12 cellular contexts compared by ENCODE assay signal in the genomic region with DNA sequence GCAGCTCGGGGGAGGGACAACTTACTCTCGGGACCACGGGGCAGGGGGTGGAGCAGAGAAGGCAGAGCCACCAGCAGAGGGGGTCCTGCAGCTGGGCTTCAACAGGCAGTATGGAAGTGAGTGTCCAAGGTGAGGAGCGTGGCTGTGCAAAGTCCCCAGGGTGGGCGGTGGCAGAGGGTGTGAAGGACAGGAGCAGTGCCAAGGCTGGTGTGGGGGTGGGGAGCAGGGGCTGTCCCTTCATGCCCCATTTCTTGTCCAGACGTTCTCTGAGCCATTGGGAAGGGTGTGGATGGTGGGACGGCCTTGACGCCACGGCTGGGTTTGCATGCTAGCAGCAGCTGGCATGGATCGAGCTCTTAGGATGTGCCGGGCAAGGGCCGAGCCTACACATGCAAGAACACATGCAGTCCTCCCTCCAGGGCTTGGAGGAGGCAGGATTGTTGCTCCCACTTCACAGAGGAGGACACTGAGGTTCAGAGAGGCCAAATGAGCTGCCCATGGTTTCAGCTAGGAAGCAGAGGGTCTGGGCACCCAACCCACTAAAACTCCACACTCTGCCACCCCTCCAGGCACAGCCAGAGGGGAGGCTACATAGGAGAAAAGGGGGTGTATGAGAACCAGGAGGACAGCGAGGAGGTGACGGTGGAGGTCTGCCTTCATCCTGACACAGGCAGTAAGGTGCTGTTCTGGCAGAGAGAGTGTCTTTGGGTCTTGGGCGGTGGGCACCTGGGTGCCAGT.
DNase-seq lines count a peak whose midpoint lies in the region; ATAC-seq and TF ChIP-seq lines count a peak whose summit lies in the region.
"Had no signal": no experiment of that assay in that cellular context is flagged by ENCODE, and none has a peak within 500 bp of the region (broad histone marks: within the 10 kb centered on the region; RNA-seq: fewer than 3 reads in every experiment).

No MANE protein-coding gene starts in this region.

- POLR2A ChIA-PET in WTC11 (lab: Charles Lee) = no interaction called here

- H3K27ac Mint-ChIP-seq in WTC11 = no peak overlapping the region
- H3K27ac Mint-ChIP-seq in nephron progenitor cell = no peak overlapping the region
- H3K27ac Mint-ChIP-seq: CD14-positive monocyte had no signal

- CTCF ChIA-PET in WTC11 (lab: Charles Lee) = interaction anchor here (0.9 to 1.9 kb wide), 5 partner anchors 17 to 147 kb away, joined by 3 to 10 read pairs (median 5); partner anchors contain the start of gene CIB2

- DNase-seq in AG09319 (ENCODE audit: extremely low read depth, low read depth) (no peak), GM12864 (ENCODE audit: low read depth) (no peak), WTC11 (ENCODE audit: low spot score) (no peak), left colon (no peak), cerebellar cortex (ENCODE audit: low spot score) (no peak), NCI-H510A (lab: John Stamatoyannopoulos, UW) (no peak), nephron progenitor cell (no peak), mucosa of gallbladder (ENCODE audit: low spot score) (no peak)
- DNase-seq: GDM1, Kasumi-1, T-helper 1 cell had no signal

- no peaks in the 10 kb centered on the region for H3K9me3 Mint-ChIP-seq in WTC11
- H3K9me3 Mint-ChIP-seq in nephron progenitor cell = no peaks in the 10 kb centered on the region
- H3K9me3 Mint-ChIP-seq: CD14-positive monocyte had no signal

- ATAC-seq in WTC11 = peak; percentile 56
- peak; percentile 12 for ATAC-seq in left colon

- H3K4me3 Mint-ChIP-seq in WTC11 (no peak overlapping the region), nephron progenitor cell (no peak overlapping the region)
- H3K4me3 Mint-ChIP-seq: CD14-positive monocyte had no signal

- TF ChIP-seq CTCF in AG09319 (IDR thresholded peaks at IDR 0.05; ENCODE audit: low read depth, low read length) = peak; percentile 17
- peak; percentile 5 for TF ChIP-seq CTCF in GM12864 (IDR thresholded peaks at IDR 0.05; ENCODE audit: low read depth, low read length, missing control alignments)
- no peak for TF ChIP-seq CTCF in WTC11 (IDR thresholded peaks at IDR 0.05)
- no peak for TF ChIP-seq CTCF in nephron progenitor cell (IDR thresholded peaks at IDR 0.05)

- H3K4me1 Mint-ChIP-seq in WTC11 (peaks cover 14% of the 10 kb centered on the region), nephron progenitor cell (peaks cover 18% of the 10 kb centered on the region)
- H3K4me1 Mint-ChIP-seq: CD14-positive monocyte had no signal

- H3K36me3 Mint-ChIP-seq in WTC11 = no peaks in the 10 kb centered on the region
- no peaks in the 10 kb centered on the region for H3K36me3 Mint-ChIP-seq in nephron progenitor cell (ENCODE audit: low read depth)
- H3K36me3 Mint-ChIP-seq: CD14-positive monocyte had no signal

- intact Hi-C loops in left colon (cut with DNase I, micrococcal nuclease) = loop anchor here in 1 of 2 donors (10.0 kb wide), 1 partner anchor 121 kb away; no protein-coding TSS in a partner anchor

- H3K27me3 Mint-ChIP-seq in WTC11 (ENCODE audit: low read depth) = no peaks in the 10 kb centered on the region
- peaks cover 10% of the 10 kb centered on the region for H3K27me3 Mint-ChIP-seq in nephron progenitor cell (ENCODE audit: low read depth, poor library complexity)

- no peak overlapping the region for H3K4me3 ChIP-seq in GM12864 (ENCODE audit: low read depth, low read length)

TF ChIP-seq in WTC11, 78 proteins besides CTCF, POLR2A, EP300 and RAD21:
- TF ChIP-seq, protein P1, sequence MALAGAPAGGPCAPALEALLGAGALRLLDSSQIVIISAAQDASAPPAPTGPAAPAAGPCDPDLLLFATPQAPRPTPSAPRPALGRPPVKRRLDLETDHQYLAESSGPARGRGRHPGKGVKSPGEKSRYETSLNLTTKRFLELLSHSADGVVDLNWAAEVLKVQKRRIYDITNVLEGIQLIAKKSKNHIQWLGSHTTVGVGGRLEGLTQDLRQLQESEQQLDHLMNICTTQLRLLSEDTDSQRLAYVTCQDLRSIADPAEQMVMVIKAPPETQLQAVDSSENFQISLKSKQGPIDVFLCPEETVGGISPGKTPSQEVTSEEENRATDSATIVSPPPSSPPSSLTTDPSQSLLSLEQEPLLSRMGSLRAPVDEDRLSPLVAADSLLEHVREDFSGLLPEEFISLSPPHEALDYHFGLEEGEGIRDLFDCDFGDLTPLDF (CRISPR knock-in tag; IDR thresholded peaks at IDR 0.05) = no peak
- TF ChIP-seq FOXP4 (CRISPR knock-in tag; IDR thresholded peaks at IDR 0.05) (no peak), ZNF219 (CRISPR knock-in tag; IDR thresholded peaks at IDR 0.05; ENCODE audit: borderline replicate concordance) (no peak), IRF2 (CRISPR knock-in tag; IDR thresholded peaks at IDR 0.05; ENCODE audit: borderline replicate concordance, low read depth) (no peak), ZBTB21 (CRISPR knock-in tag; IDR thresholded peaks at IDR 0.05; ENCODE audit: borderline replicate concordance) (no peak), NFATC4 (CRISPR knock-in tag; IDR thresholded peaks at IDR 0.05) (no peak), CREB1 (CRISPR knock-in tag; IDR thresholded peaks at IDR 0.05) (no peak), ATF6 (CRISPR knock-in tag; IDR thresholded peaks at IDR 0.05) (no peak)
- TF ChIP-seq, protein P2, sequence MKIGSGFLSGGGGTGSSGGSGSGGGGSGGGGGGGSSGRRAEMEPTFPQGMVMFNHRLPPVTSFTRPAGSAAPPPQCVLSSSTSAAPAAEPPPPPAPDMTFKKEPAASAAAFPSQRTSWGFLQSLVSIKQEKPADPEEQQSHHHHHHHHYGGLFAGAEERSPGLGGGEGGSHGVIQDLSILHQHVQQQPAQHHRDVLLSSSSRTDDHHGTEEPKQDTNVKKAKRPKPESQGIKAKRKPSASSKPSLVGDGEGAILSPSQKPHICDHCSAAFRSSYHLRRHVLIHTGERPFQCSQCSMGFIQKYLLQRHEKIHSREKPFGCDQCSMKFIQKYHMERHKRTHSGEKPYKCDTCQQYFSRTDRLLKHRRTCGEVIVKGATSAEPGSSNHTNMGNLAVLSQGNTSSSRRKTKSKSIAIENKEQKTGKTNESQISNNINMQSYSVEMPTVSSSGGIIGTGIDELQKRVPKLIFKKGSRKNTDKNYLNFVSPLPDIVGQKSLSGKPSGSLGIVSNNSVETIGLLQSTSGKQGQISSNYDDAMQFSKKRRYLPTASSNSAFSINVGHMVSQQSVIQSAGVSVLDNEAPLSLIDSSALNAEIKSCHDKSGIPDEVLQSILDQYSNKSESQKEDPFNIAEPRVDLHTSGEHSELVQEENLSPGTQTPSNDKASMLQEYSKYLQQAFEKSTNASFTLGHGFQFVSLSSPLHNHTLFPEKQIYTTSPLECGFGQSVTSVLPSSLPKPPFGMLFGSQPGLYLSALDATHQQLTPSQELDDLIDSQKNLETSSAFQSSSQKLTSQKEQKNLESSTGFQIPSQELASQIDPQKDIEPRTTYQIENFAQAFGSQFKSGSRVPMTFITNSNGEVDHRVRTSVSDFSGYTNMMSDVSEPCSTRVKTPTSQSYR (CRISPR knock-in tag; IDR thresholded peaks at IDR 0.05) = no peak

Comparison
In these comparisons a context has a peak if more than half of its experiments do, and no peak if none do; other contexts are left out.
1. CTCF ChIP-seq: peak in AG09319 (single experiment) and GM12864 (single experiment); none in WTC11 (single experiment) and nephron progenitor cell (single experiment).